ENCODE assay signal across 3 cellular contexts in genomic region chr6:93745306-93745705, GRCh38.
A peak's percentile ranks its signal among the peaks of the same experiment; 100 is the strongest.
TF ChIP-seq lines count a peak whose summit lies in the region.

No MANE protein-coding gene starts in this region.

TF ChIP-seq in A549, 52 proteins besides CTCF, POLR2A, EP300 and RAD21:
- TF ChIP-seq CEBPB (IDR thresholded peaks at IDR 0.05) = no peak
- no peak for TF ChIP-seq SMC3 (IDR thresholded peaks at IDR 0.05)
- TF ChIP-seq MAFK (IDR thresholded peaks at IDR 0.05; ENCODE audit: partially characterized antibody) = peak; percentile 46
- TF ChIP-seq HOXB5 (CRISPR knock-in tag; IDR thresholded peaks at IDR 0.05) = no peak
- no peak for TF ChIP-seq E2F6 (IDR thresholded peaks at IDR 0.05; ENCODE audit: borderline replicate concordance, low read depth)
- TF ChIP-seq REST (IDR thresholded peaks at IDR 0.05) = no peak
- no peak for TF ChIP-seq NFE2L2 (conservative IDR thresholded peaks at IDR 0.05; ENCODE audit: low read length)
- no peak for TF ChIP-seq TP53 (CRISPR knock-in tag; IDR thresholded peaks at IDR 0.05)

TF ChIP-seq in IMR-90, 13 proteins besides CTCF, POLR2A, EP300 and RAD21:
- TF ChIP-seq MAFK (IDR thresholded peaks at IDR 0.05; ENCODE audit: low read depth, low read length) (peak; percentile 53), RFX5 (IDR thresholded peaks at IDR 0.05; ENCODE audit: low read depth, low read length) (no peak)
TF ChIP-seq in IMR-90: peak in this region for 1.

TF ChIP-seq in K562, 482 proteins besides CTCF, POLR2A, EP300 and RAD21:
- TF ChIP-seq L3MBTL2 (IDR thresholded peaks at IDR 0.05) = no peak
- peak; percentile 31; the same call in 1 of the 2 replicates for TF ChIP-seq MAFG (tag; conservative IDR thresholded peaks at IDR 0.05)
- TF ChIP-seq CHD2 (IDR thresholded peaks at IDR 0.05; ENCODE audit: low read depth, low read length) = no peak
- TF ChIP-seq MAFK (IDR thresholded peaks at IDR 0.05; ENCODE audit: low read length) = peak; percentile 6; the same call in 1 of the 2 replicates
- no peak for TF ChIP-seq FOXP1 (CRISPR knock-in tag; IDR thresholded peaks at IDR 0.05)
- peak; percentile 74 for TF ChIP-seq ZNF316 (IDR thresholded peaks at IDR 0.05)
- TF ChIP-seq ELF2 (CRISPR knock-in tag; IDR thresholded peaks at IDR 0.05) = no peak
- TF ChIP-seq HNRNPL (IDR thresholded peaks at IDR 0.05; ENCODE audit: low read depth, low read length) = no peak
- TF ChIP-seq REST (CRISPR knock-in tag; IDR thresholded peaks at IDR 0.05; ENCODE audit: low read depth) = no peak
- TF ChIP-seq HBP1 (CRISPR knock-in tag; IDR thresholded peaks at IDR 0.05) = no peak
- TF ChIP-seq SREBF2 (CRISPR knock-in tag; IDR thresholded peaks at IDR 0.05) = no peak
- no peak for TF ChIP-seq BRCA1 (IDR thresholded peaks at IDR 0.05)
- TF ChIP-seq BRCA1 (CRISPR knock-in tag; IDR thresholded peaks at IDR 0.05) = no peak
- no peak for TF ChIP-seq CLOCK (CRISPR knock-in tag; IDR thresholded peaks at IDR 0.05; ENCODE audit: borderline replicate concordance)
- no peak for TF ChIP-seq RERE (CRISPR knock-in tag; IDR thresholded peaks at IDR 0.05; ENCODE audit: borderline replicate concordance)
- peak; percentile 52; the same call in 1 of the 2 replicates for TF ChIP-seq C11orf30 (IDR thresholded peaks at IDR 0.05; ENCODE audit: low read depth)
- no peak for TF ChIP-seq KDM1A (IDR thresholded peaks at IDR 0.05)
